In genomic region chr17:48578616-48579560, GRCh38 we compare ENCODE assay signal across 8 cellular contexts. TPM values are rescaled to one million over a fixed set of nuclear protein-coding genes. Genes with fewer than 3 reads are reported as not detected.
DNase-seq lines count a peak whose midpoint lies in the region; ATAC-seq and TF ChIP-seq lines count a peak whose summit lies in the region.

No MANE protein-coding gene starts in this region.

- TF ChIP-seq CTCF in GM12872 (IDR thresholded peaks at IDR 0.05; ENCODE audit: insufficient read depth, low read depth, low read length): peak; percentile 19; the same call in 1 of the 3 replicates
- no peak for TF ChIP-seq CTCF in right lobe of liver (IDR thresholded peaks at IDR 0.05)
- no peak for TF ChIP-seq CTCF in upper lobe of right lung (IDR thresholded peaks at IDR 0.05)

- H3K36me3 Mint-ChIP-seq in activated T-cell treated with anti-CD3 and anti-CD28 coated beads, Interleukin-2, amount 50 U/mL, for 72 hours (ENCODE audit: insufficient read depth in 2 of 2): peaks cover 2 to 3% of the 10 kb centered on the region in 2 donors

- 4% methylated on average over 33 of the region's 46 CpGs for WGBS in right lobe of liver (ENCODE audit: insufficient coverage, low coverage, low lambda C conversion rate, missing lambda C conversion rate)

- peak overlapping the region; percentile 89 to 95 for H3K4me3 Mint-ChIP-seq in activated T-cell treated with anti-CD3 and anti-CD28 coated beads, Interleukin-2, amount 50 U/mL, for 72 hours

- no peaks in the 10 kb centered on the region for H3K36me3 ChIP-seq in right lobe of liver
- no peaks in the 10 kb centered on the region for H3K36me3 ChIP-seq in upper lobe of right lung

- H3K9me3 ChIP-seq in right lobe of liver (no peaks in the 10 kb centered on the region), upper lobe of right lung (no peaks in the 10 kb centered on the region)

- H3K27me3 Mint-ChIP-seq in activated T-cell treated with anti-CD3 and anti-CD28 coated beads, Interleukin-2, amount 50 U/mL, for 72 hours (ENCODE audit: low read depth): peaks cover 59% of the 10 kb centered on the region

- H3K4me3 ChIP-seq in right lobe of liver: peak overlapping the region; percentile 27 to 46 (median 36)
- H3K4me3 ChIP-seq in upper lobe of right lung: peak overlapping the region; percentile 59

- no peak for DNase-seq in activated T-cell treated with anti-CD3 and anti-CD28 coated beads, Interleukin-2, amount 50 U/mL, for 72 hours
- no peak for DNase-seq in right lobe of liver
- no peak for DNase-seq in upper lobe of right lung
- no peak for DNase-seq in SHP77 treated with DMSO at 0.1 percent for 48 hours (lab: John Stamatoyannopoulos, UW)
- DNase-seq in NCI-H69 (lab: John Stamatoyannopoulos, UW): no peak
- no peak for DNase-seq in hypothalamus (lab: John Stamatoyannopoulos, UW)

- TF ChIP-seq POLR2A in right lobe of liver (IDR thresholded peaks at IDR 0.05): no peak

- H3K4me1 ChIP-seq in right lobe of liver (peaks cover 0 to 7% (median 0%) of the 10 kb centered on the region in 4 donors), upper lobe of right lung (peaks cover 6% of the 10 kb centered on the region)

- H3K27ac ChIP-seq in right lobe of liver (peak overlapping the region; percentile 77 to 91 (median 78)), upper lobe of right lung (peak overlapping the region; percentile 93)

- H3K27me3 ChIP-seq in right lobe of liver (peaks cover 0 to 54% of the 10 kb centered on the region in 2 donors), upper lobe of right lung (peaks cover 79% of the 10 kb centered on the region)

- intact Hi-C loops in right lobe of liver (cut with DNase I): no loop called here
- intact Hi-C loops in upper lobe of right lung (cut with DNase I): no loop called here

- peak overlapping the region; percentile 58 for H3K27ac Mint-ChIP-seq in activated T-cell treated with anti-CD3 and anti-CD28 coated beads, Interleukin-2, amount 50 U/mL, for 72 hours

- ATAC-seq in HG02588 (IDR thresholded peaks at IDR 0.05; ENCODE audit: unreplicated experiment) (peak; percentile 34), right lobe of liver (peak; percentile 4 to 20 (median 11)), upper lobe of right lung (peak; percentile 15)
- peak; percentile 57 to 71 for ATAC-seq in activated T-cell treated with anti-CD3 and anti-CD28 coated beads, Interleukin-2, amount 50 U/mL, for 72 hours (replicated peaks in 1 of 2)

- H3K4me1 Mint-ChIP-seq in activated T-cell treated with anti-CD3 and anti-CD28 coated beads, Interleukin-2, amount 50 U/mL, for 72 hours (ENCODE audit: low read depth): peaks cover 56% of the 10 kb centered on the region

- no peaks in the 10 kb centered on the region for H3K9me3 Mint-ChIP-seq in activated T-cell treated with anti-CD3 and anti-CD28 coated beads, Interleukin-2, amount 50 U/mL, for 72 hours

RNA-seq across cellular contexts. Expression of gene HOXB4, which starts 0.7 kb away (rescaled TPM):
- 1 to 10 TPM; 1.9 to 3.3 TPM for total RNA-seq in activated T-cell treated with anti-CD3 and anti-CD28 coated beads, Interleukin-2, amount 50 U/mL, for 72 hours
- 1 to 10 TPM in 1 of 6 experiments, under 1 TPM in 5; 0.31 to 1.1 (median 0.68) TPM for total RNA-seq in right lobe of liver
- total RNA-seq in upper lobe of right lung: 4.9 TPM

RNA-seq across cellular contexts. Expression of gene HOXB3, which starts 11.2 kb away (rescaled TPM):
- 1 to 10 TPM; 2.9 to 8.1 TPM for total RNA-seq in activated T-cell treated with anti-CD3 and anti-CD28 coated beads, Interleukin-2, amount 50 U/mL, for 72 hours
- total RNA-seq in right lobe of liver (1 to 10 TPM in 5 of 6 experiments, under 1 TPM in 1; 0.99 to 3.2 (median 2.6) TPM), upper lobe of right lung (13.3 TPM)

RNA-seq across cellular contexts. Expression of gene HOXB5, which starts 14.7 kb away (rescaled TPM):
- not detected for total RNA-seq in activated T-cell treated with anti-CD3 and anti-CD28 coated beads, Interleukin-2, amount 50 U/mL, for 72 hours
- total RNA-seq in right lobe of liver (under 1 TPM in 5 of 6 experiments, not detected in 1; 0.11 to 0.29 (median 0.19) TPM), upper lobe of right lung (4.4 TPM)

RNA-seq across cellular contexts. Expression of gene HOXB6, which starts 25.9 kb away (rescaled TPM):
- total RNA-seq in activated T-cell treated with anti-CD3 and anti-CD28 coated beads, Interleukin-2, amount 50 U/mL, for 72 hours: under 1 TPM; 0.24 to 0.51 TPM
- total RNA-seq in right lobe of liver (under 1 TPM; 0.18 to 0.83 (median 0.56) TPM), upper lobe of right lung (4.9 TPM)

RNA-seq across cellular contexts. Expression of gene HOXB7, which starts 31.9 kb away (rescaled TPM):
- total RNA-seq in activated T-cell treated with anti-CD3 and anti-CD28 coated beads, Interleukin-2, amount 50 U/mL, for 72 hours: 1 to 10 TPM; 1.3 to 1.6 TPM
- under 1 TPM in 4 of 6 experiments, not detected in 2; 0.16 to 0.79 (median 0.30) TPM for total RNA-seq in right lobe of liver
- total RNA-seq in upper lobe of right lung: 1.2 TPM

Comparison
In these comparisons a context has a peak if more than half of its experiments do, and no peak if none do; other contexts are left out.
1. ATAC-seq: peak in every context shown above with its lines; median percentile 64 in activated T-cell treated with anti-CD3 and anti-CD28 coated beads, Interleukin-2, amount 50 U/mL, for 72 hours; 34 in HG02588; 15 in upper lobe of right lung; 11 in right lobe of liver.